ENCODE assay signal across 13 cellular contexts in the genomic region with DNA sequence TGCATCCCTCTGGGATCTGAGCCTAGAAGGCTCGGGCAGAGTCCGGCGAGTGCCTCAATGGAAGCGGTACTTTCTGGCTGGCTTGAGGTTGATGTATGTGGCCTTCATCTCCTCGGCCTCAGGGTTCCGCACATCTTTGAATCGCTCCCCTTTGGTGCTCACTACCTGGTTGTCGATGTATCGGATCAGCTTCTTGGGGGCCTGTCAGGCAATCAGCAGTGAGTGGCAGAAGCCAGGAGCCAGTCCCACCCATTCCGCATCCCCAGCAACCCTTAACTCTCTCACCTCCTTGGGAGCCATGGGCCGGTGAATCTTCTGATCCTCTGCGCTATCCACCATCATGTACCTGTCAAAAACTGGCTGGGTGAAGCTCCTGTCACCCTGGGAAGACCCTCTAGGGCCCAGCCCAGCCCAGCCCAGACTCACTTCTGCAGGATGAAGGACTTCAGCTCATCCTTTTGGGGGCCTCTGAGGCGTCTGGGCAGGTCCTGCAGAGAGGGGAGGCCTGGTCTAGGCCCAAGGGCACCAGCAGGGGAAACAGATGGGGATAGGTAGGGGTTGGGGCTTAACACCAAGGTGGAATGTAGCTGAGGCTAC. TPM values are rescaled to one million over a fixed set of nuclear protein-coding genes. Genes with fewer than 3 reads are reported as not detected.
DNase-seq lines count a peak whose midpoint lies in the region; ATAC-seq, FAIRE-seq and TF ChIP-seq lines count a peak whose summit lies in the region.
"Had no signal": no experiment of that assay in that cellular context is flagged by ENCODE, and none has a peak within 500 bp of the region (broad histone marks: within the 10 kb centered on the region; RNA-seq: fewer than 3 reads in every experiment).

No MANE protein-coding gene starts in this region.

- peaks cover 0 to 4% (median 0%) of the 10 kb centered on the region in 11 donors for H3K9me3 Mint-ChIP-seq in naive thymus-derived CD4-positive, alpha-beta T cell

- peaks cover 50% of the 10 kb centered on the region; the same call in 1 of the 2 replicates for H4K20me1 ChIP-seq in BLaER1
- H4K20me1 ChIP-seq in HCT116 (ENCODE audit: insufficient read depth): no peaks in the 10 kb centered on the region
- H4K20me1 ChIP-seq in K562 (replicated peaks; ENCODE audit: control insufficient read depth, insufficient read depth, low read length): no peaks in the 10 kb centered on the region

- no peaks in the 10 kb centered on the region for H3K9me2 ChIP-seq in HCT116 (ENCODE audit: insufficient read depth)
- H3K9me2 ChIP-seq: SK-N-SH had no signal

- H2AFZ ChIP-seq in HCT116 (ENCODE audit: low read depth, low read length, poor library complexity, severe bottlenecking): no peak overlapping the region
- H2AFZ ChIP-seq in K562 (ENCODE audit: low read depth, low read length): no peak overlapping the region

- WGBS in K562 (ENCODE audit: insufficient coverage, low coverage, missing lambda C conversion rate): 77% methylated on average over 6 of the region's 13 CpGs

- POLR2A ChIA-PET in HCT116 (lab: Charles Lee) (interaction anchor here (0.9 to 4.2 kb wide), 4 partner anchors 8 to 27 kb away, joined by 3 to 47 read pairs (median 12); a partner anchor contains a TSS), K562 (lab: Yijun Ruan, JAX) (interaction anchor here (0.6 to 5.3 kb wide), 7 partner anchors 8 to 56 kb away, joined by 3 to 34 read pairs (median 5); a partner anchor contains a TSS)
- POLR2A ChIA-PET in naive thymus-derived CD4-positive, alpha-beta T cell (lab: Charles Lee): interaction anchor here (0.8 to 6.3 kb wide), 7 partner anchors 10 to 48 kb away, joined by 3 to 133 read pairs (median 53); a partner anchor contains a TSS

- no peaks in the 10 kb centered on the region for H3K9me3 ChIP-seq in BLaER1
- H3K9me3 ChIP-seq in HCT116 (ENCODE audit: control insufficient read depth in 1 of 2, insufficient read depth in 1 of 2, low read depth in 1 of 2, low read length in 2 of 2): no peaks in the 10 kb centered on the region
- H3K9me3 ChIP-seq in K562 (replicated peaks; ENCODE audit: control insufficient read depth, insufficient read depth, low read depth, low read length): no peaks in the 10 kb centered on the region
- no peaks in the 10 kb centered on the region for H3K9me3 ChIP-seq in naive thymus-derived CD4-positive, alpha-beta T cell (ENCODE audit: control insufficient read depth in 2 of 3, low read length in 3 of 3)
- H3K9me3 ChIP-seq: SK-N-SH had no signal

- H3K36me3 Mint-ChIP-seq in naive thymus-derived CD4-positive, alpha-beta T cell: peaks cover 0 to 7% (median 0%) of the 10 kb centered on the region in 5 donors

- in situ Hi-C loops in K562 (cut with MboI): no loop called here

- H3K27ac ChIP-seq in BLaER1: no peak overlapping the region
- H3K27ac ChIP-seq in HCT116 (ENCODE audit: low read depth, low read length): peak overlapping the region; percentile 77
- H3K27ac ChIP-seq in K562 (ENCODE audit: extremely low read depth, low read depth, low read length): peak overlapping the region; percentile 80; the same call in 2 of the 3 replicates
- H3K27ac ChIP-seq in naive thymus-derived CD4-positive, alpha-beta T cell (ENCODE audit: low read depth, low read length): no peak overlapping the region
- H3K27ac ChIP-seq: cardiac muscle cell had no signal

- peaks cover 50% of the 10 kb centered on the region for H3K36me3 ChIP-seq in BLaER1
- H3K36me3 ChIP-seq in HCT116 (ENCODE audit: control insufficient read depth in 1 of 2, insufficient read depth in 2 of 2, low read length in 2 of 2): peaks cover 0 to 11% of the 10 kb centered on the region in 2 experiments; a peak in 1 of 4 replicates
- peaks cover 17% of the 10 kb centered on the region; the same call in 2 of the 3 replicates for H3K36me3 ChIP-seq in K562 (ENCODE audit: control insufficient read depth, insufficient read depth, low read length)
- H3K36me3 ChIP-seq in naive thymus-derived CD4-positive, alpha-beta T cell (ENCODE audit: control insufficient read depth in 2 of 3, insufficient read depth in 3 of 3, low read length in 3 of 3): peaks cover 0 to 24% (median 0%) of the 10 kb centered on the region in 3 experiments

- H3K27me3 Mint-ChIP-seq in naive thymus-derived CD4-positive, alpha-beta T cell: peaks cover 0 to 9% (median 0%) of the 10 kb centered on the region in 5 donors

- TF ChIP-seq POLR2A in HCT116 (IDR thresholded peaks at IDR 0.05; ENCODE audit: borderline replicate concordance, extremely low read depth, insufficient read depth, insufficient read length) (no peak), K562 (conservative IDR thresholded peaks at IDR 0.05) (no peak)

- H3K4me1 ChIP-seq in BLaER1 (peaks cover 33% of the 10 kb centered on the region), HCT116 (ENCODE audit: control insufficient read depth in 1 of 2, insufficient read depth in 2 of 2, low read length in 2 of 2) (peaks cover 15 to 42% of the 10 kb centered on the region in 2 experiments; a peak in 3 of 4 replicates), K562 (replicated peaks in 1 of 2; ENCODE audit: control insufficient read depth in 2 of 2, insufficient read depth in 2 of 2, low read length in 2 of 2) (peaks cover 12 to 50% of the 10 kb centered on the region in 2 experiments; a peak in 4 of 5 replicates)
- peaks cover 26 to 33% of the 10 kb centered on the region in 2 donors for H3K4me1 ChIP-seq in naive thymus-derived CD4-positive, alpha-beta T cell (ENCODE audit: control insufficient read depth in 2 of 2, insufficient read depth in 2 of 2, low read length in 2 of 2)

- ATAC-seq in HCT116: no peak
- no peak for ATAC-seq in K562
- ATAC-seq in naive thymus-derived CD4-positive, alpha-beta T cell: no peak
- ATAC-seq in GM18873 (IDR thresholded peaks at IDR 0.05; ENCODE audit: low FRiP score, unreplicated experiment): no peak
- ATAC-seq in HG03025 (IDR thresholded peaks at IDR 0.05; ENCODE audit: low FRiP score, unreplicated experiment): no peak
- ATAC-seq in HG03565 (IDR thresholded peaks at IDR 0.05; ENCODE audit: unreplicated experiment): no peak

- H3K4me2 ChIP-seq in BLaER1 (peak overlapping the region; percentile 98), HCT116 (ENCODE audit: low read length) (peak overlapping the region; percentile 93), K562 (ENCODE audit: insufficient read depth, low read length) (peak overlapping the region; percentile 74; the same call in 1 of the 2 replicates)

- FAIRE-seq in K562 (lab: Jason Lieb, UNC): no peak

- H3K4me1 Mint-ChIP-seq in naive thymus-derived CD4-positive, alpha-beta T cell: peaks cover 20 to 45% (median 37%) of the 10 kb centered on the region in 7 donors

- TF ChIP-seq CTCF in HCT116 (IDR thresholded peaks at IDR 0.05 in 2 of 3, conservative IDR thresholded peaks at IDR 0.05 in 1 of 3; ENCODE audit: borderline replicate concordance in 1 of 3, insufficient read depth in 1 of 3, low read depth in 2 of 3, low read length in 2 of 3): no peak
- no peak for TF ChIP-seq CTCF in K562 (IDR thresholded peaks at IDR 0.05 in 2 of 3, conservative IDR thresholded peaks at IDR 0.05 in 1 of 3; ENCODE audit: insufficient read depth in 2 of 3, low read depth in 1 of 3, low read length in 3 of 3)

- peak overlapping the region in 2 of 9 donors; percentile 16 to 33 for H3K27ac Mint-ChIP-seq in naive thymus-derived CD4-positive, alpha-beta T cell

- no peak for TF ChIP-seq RAD21 in HCT116 (IDR thresholded peaks at IDR 0.05; ENCODE audit: low read depth)
- no peak for TF ChIP-seq RAD21 in K562 (CRISPR knock-in tag; conservative IDR thresholded peaks at IDR 0.05 in 1 of 2, IDR thresholded peaks at IDR 0.05 in 1 of 2)

- DNase-seq in HCT116 (ENCODE audit: low read depth, low spot score): no peak
- no peak for DNase-seq in K562 (ENCODE audit: extremely low read depth in 1 of 4, low spot score in 3 of 4)
- DNase-seq in naive thymus-derived CD4-positive, alpha-beta T cell: peak in 1 of 9 donors; percentile 3
- DNase-seq in AG20443 (ENCODE audit: low spot score): no peak
- DNase-seq: NCI-H1694 had no signal

- TF ChIP-seq EP300 in K562 (IDR thresholded peaks at IDR 0.05; ENCODE audit: low read length): no peak

- RAD21 ChIA-PET in HCT116 (lab: Charles Lee; ENCODE audit: low non-redundant PET in 1 of 2, low total read pairs in 2 of 2, uncharacterized antibody in 2 of 2, unreplicated experiment in 2 of 2): interaction anchor here (0.7 to 2.2 kb wide), 6 partner anchors 9 to 254 kb away, joined by 3 to 4 read pairs (median 4); a partner anchor contains a TSS

- no TSS peak for BruUV-seq in HCT116 (replicated peaks; lab: Mats Ljungman, UMichigan)
- BruUV-seq in K562 (replicated peaks; lab: Mats Ljungman, UMichigan): TSS peak; percentile 32

- peak overlapping the region; percentile 97 for H3K4me3 ChIP-seq in BLaER1
- H3K4me3 ChIP-seq in HCT116 (replicated peaks in 1 of 2; ENCODE audit: low read depth in 1 of 2, low read length in 2 of 2): peak overlapping the region in 1 of 2 experiments; percentile 87; a peak in 2 of 4 replicates
- no peak overlapping the region for H3K4me3 ChIP-seq in K562
- H3K4me3 ChIP-seq in naive thymus-derived CD4-positive, alpha-beta T cell (ENCODE audit: low read length): no peak overlapping the region
- H3K4me3 ChIP-seq: cardiac muscle cell had no signal

- H3K4me3 Mint-ChIP-seq in naive thymus-derived CD4-positive, alpha-beta T cell: peak overlapping the region in 9 of 10 donors; percentile 23 to 99 (median 73)

- H3K9ac ChIP-seq in BLaER1 (peak overlapping the region; percentile 90), HCT116 (ENCODE audit: low read length) (peak overlapping the region; percentile 87), K562 (ENCODE audit: insufficient read depth in 1 of 2, low read depth in 2 of 2, low read length in 2 of 2) (peak overlapping the region; percentile 65 to 96)
- H3K9ac ChIP-seq: SK-N-SH had no signal

- H3K27me3 ChIP-seq in BLaER1 (peaks cover 14% of the 10 kb centered on the region), HCT116 (ENCODE audit: insufficient read depth, low read length) (no peaks in the 10 kb centered on the region), K562 (ENCODE audit: control insufficient read depth in 2 of 2, insufficient read depth in 2 of 2, low read length in 2 of 2) (no peaks in the 10 kb centered on the region)
- no peaks in the 10 kb centered on the region for H3K27me3 ChIP-seq in naive thymus-derived CD4-positive, alpha-beta T cell (ENCODE audit: control insufficient read depth in 2 of 2, insufficient read depth in 2 of 2, low read length in 2 of 2)
- H3K27me3 ChIP-seq: cardiac muscle cell had no signal

- H3K79me2 ChIP-seq in HCT116 (ENCODE audit: insufficient read depth, low read length) (peaks cover 11% of the 10 kb centered on the region), K562 (ENCODE audit: control insufficient read depth, insufficient read depth, low read length) (peaks cover 25% of the 10 kb centered on the region)

- no peaks in the 10 kb centered on the region for H3K9me1 ChIP-seq in K562 (ENCODE audit: control insufficient read depth, insufficient read depth, low read length)

- intact Hi-C loops in HCT116 (cut with micrococcal nuclease) (loop anchor here (2.0 to 5.0 kb wide), 2 partner anchors 39 to 79 kb away; a partner anchor contains a TSS), K562 (cut with micrococcal nuclease) (loop anchor here (5.0 kb wide), 1 partner anchor 39 kb away; no protein-coding TSS in a partner anchor)
- intact Hi-C loops in naive thymus-derived CD4-positive, alpha-beta T cell (cut with micrococcal nuclease): no loop called here

- CTCF ChIA-PET in HCT116 (lab: Charles Lee): interaction anchor here (0.7 to 4.7 kb wide), 18 partner anchors 8 to 254 kb away, joined by 3 to 98 read pairs (median 8); a partner anchor contains a TSS
- CTCF ChIA-PET in K562 (lab: Yijun Ruan, JAX; ENCODE audit: low intra/inter-chr PET ratio): interaction anchor here (0.6 to 1.1 kb wide), 2 partner anchors 30 to 162 kb away, joined by 3 to 4 read pairs; no protein-coding TSS in a partner anchor
- CTCF ChIA-PET in naive thymus-derived CD4-positive, alpha-beta T cell (lab: Charles Lee): interaction anchor here (0.6 to 5.3 kb wide), 8 partner anchors 8 to 81 kb away, joined by 3 to 40 read pairs (median 4); a partner anchor contains a TSS

RNA-seq across cellular contexts. Expression of a gene that starts 2.8 kb away (rescaled TPM):
- total RNA-seq in HCT116 (2021; ENCODE audit: unreplicated experiment) (21.1 TPM), K562 (2014; rRNA removed) (25.8 and 27.4 TPM in 2 replicates), K562 (2014; rRNA removed; fragmentation: Illumina TruSeq; extraction: Trizol) (0.80 and 1.2 TPM in 2 replicates), K562 (2015; rRNA removed; fragmentation: Illumina TruSeq; extraction: Trizol) (4.1 and 4.5 TPM in 2 replicates), K562 (2021) (19.5 and 25.4 TPM in 2 replicates)
- 15.8 and 19.9 TPM in 2 replicates for polyA plus RNA-seq in HCT116 (2012)
- 2.1 and 10.9 TPM in 2 replicates for total RNA-seq in K562 (2011; cell fraction: chromatin; rRNA removed; ENCODE audit: low replicate concordance)
- 16.8 and 21.0 TPM in 2 replicates for total RNA-seq in K562 (2011; cell fraction: nucleolus; rRNA removed)
- total RNA-seq in K562 (2011; cell fraction: nucleoplasm; rRNA removed): 6.7 and 7.4 TPM in 2 replicates
- polyA plus RNA-seq in K562 (2011; rRNA removed) (3.5 and 5.6 TPM in 2 replicates), K562 (2014; fragmentation: Illumina TruSeq; extraction: Trizol) (1.4 and 3.1 TPM in 2 replicates), K562 (2014; fragmentation: Nextera tagmentation; extraction: Ambion mirVana) (under 1 TPM; 0.08 to 0.31 TPM), K562 (2014; rRNA removed) (24.0 and 25.9 TPM in 2 replicates)
- 10.9 and 32.1 TPM in 2 replicates for polyA plus RNA-seq in K562 (2011; cell fraction: cytosol; rRNA removed)
- 29.9 and 52.2 TPM in 2 replicates for polyA plus RNA-seq in K562 (2011; cell fraction: nucleus; rRNA removed)
- polyA plus RNA-seq in K562 (2012): 9.6 and 16.4 TPM in 2 replicates
- polyA minus RNA-seq in K562 (2011; rRNA and poly(A)+ RNA removed): 0.49 and 0.72 TPM in 2 replicates
- 2.8 and 7.2 TPM in 2 replicates for polyA minus RNA-seq in K562 (2011; cell fraction: cytosol; rRNA and poly(A)+ RNA removed)
- polyA minus RNA-seq in K562 (2011; cell fraction: nucleus; rRNA and poly(A)+ RNA removed): 5.5 and 7.0 TPM in 2 replicates
- total RNA-seq in naive thymus-derived CD4-positive, alpha-beta T cell: 10 to 100 TPM; 10.8 to 21.0 (median 14.1) TPM
- 10 to 100 TPM; 26.7 to 40.4 TPM for polyA plus RNA-seq in naive thymus-derived CD4-positive, alpha-beta T cell

RNA-seq across cellular contexts. Expression of a gene that starts 4.9 kb away (rescaled TPM):
- total RNA-seq in HCT116 (2021; ENCODE audit: unreplicated experiment) (9.7 TPM), K562 (2014; rRNA removed) (0.54 and 1.1 TPM in 2 replicates), K562 (2014; rRNA removed; fragmentation: Illumina TruSeq; extraction: Trizol) (0.10 and 0.11 TPM in 2 replicates), K562 (2015; rRNA removed; fragmentation: Illumina TruSeq; extraction: Trizol) (0.54 and 0.60 TPM in 2 replicates), K562 (2021) (1.5 and 1.7 TPM in 2 replicates)
- 8.5 and 8.7 TPM in 2 replicates for polyA plus RNA-seq in HCT116 (2012)
- 2.6 and 10.1 TPM in 2 replicates for total RNA-seq in K562 (2011; cell fraction: chromatin; rRNA removed; ENCODE audit: low replicate concordance)
- 6.1 and 10.2 TPM in 2 replicates for total RNA-seq in K562 (2011; cell fraction: nucleolus; rRNA removed)
- 3.3 and 4.3 TPM in 2 replicates for total RNA-seq in K562 (2011; cell fraction: nucleoplasm; rRNA removed)
- polyA plus RNA-seq in K562 (2011; rRNA removed) (0.89 and 1.6 TPM in 2 replicates), K562 (2014; fragmentation: Illumina TruSeq; extraction: Trizol) (0.40 and 0.64 TPM in 2 replicates), K562 (2014; fragmentation: Nextera tagmentation; extraction: Ambion mirVana) (not detected), K562 (2014; rRNA removed) (0.89 and 1.5 TPM in 2 replicates)
- 1.2 and 3.0 TPM in 2 replicates for polyA plus RNA-seq in K562 (2011; cell fraction: cytosol; rRNA removed)
- 7.0 and 9.6 TPM in 2 replicates for polyA plus RNA-seq in K562 (2011; cell fraction: nucleus; rRNA removed)
- 3.4 TPM in 2 replicates for polyA plus RNA-seq in K562 (2012)
- polyA minus RNA-seq in K562 (2011; rRNA and poly(A)+ RNA removed): 0.06 and 0.49 TPM in 2 replicates
- polyA minus RNA-seq in K562 (2011; cell fraction: cytosol; rRNA and poly(A)+ RNA removed): 0.76 and 1.8 TPM in 2 replicates
- 2.7 and 3.5 TPM in 2 replicates for polyA minus RNA-seq in K562 (2011; cell fraction: nucleus; rRNA and poly(A)+ RNA removed)
- 10 to 100 TPM in 3 of 5 experiments, 1 to 10 TPM in 2; 3.5 to 16.9 (median 11.2) TPM for total RNA-seq in naive thymus-derived CD4-positive, alpha-beta T cell
- 1 to 10 TPM; 3.9 to 4.5 TPM for polyA plus RNA-seq in naive thymus-derived CD4-positive, alpha-beta T cell
- total RNA-seq: mesenteric fat pad had no signal

RNA-seq across cellular contexts. Expression of a gene that starts 8.9 kb away (rescaled TPM):
- total RNA-seq in HCT116 (2021; ENCODE audit: unreplicated experiment) (96.7 TPM), K562 (2014; rRNA removed) (35.9 and 37.0 TPM in 2 replicates), K562 (2014; rRNA removed; fragmentation: Illumina TruSeq; extraction: Trizol) (13.5 and 17.8 TPM in 2 replicates), K562 (2015; rRNA removed; fragmentation: Illumina TruSeq; extraction: Trizol) (19.9 and 21.0 TPM in 2 replicates), K562 (2021) (36.0 and 40.1 TPM in 2 replicates)
- 77.0 and 106 TPM in 2 replicates for polyA plus RNA-seq in HCT116 (2012)
- 16.7 and 39.3 TPM in 2 replicates for total RNA-seq in K562 (2011; cell fraction: chromatin; rRNA removed; ENCODE audit: low replicate concordance)
- 30.3 and 31.5 TPM in 2 replicates for total RNA-seq in K562 (2011; cell fraction: nucleolus; rRNA removed)
- 14.4 and 24.2 TPM in 2 replicates for total RNA-seq in K562 (2011; cell fraction: nucleoplasm; rRNA removed)
- polyA plus RNA-seq in K562 (2011; rRNA removed) (27.4 and 34.9 TPM in 2 replicates), K562 (2014; fragmentation: Illumina TruSeq; extraction: Trizol) (44.5 and 48.9 TPM in 2 replicates), K562 (2014; fragmentation: Nextera tagmentation; extraction: Ambion mirVana) (10 to 100 TPM in 1 of 2 experiments, 1 to 10 TPM in 1; 8.5 to 17.0 TPM), K562 (2014; rRNA removed) (45.6 and 48.3 TPM in 2 replicates)
- polyA plus RNA-seq in K562 (2011; cell fraction: cytosol; rRNA removed): 53.4 and 65.7 TPM in 2 replicates
- polyA plus RNA-seq in K562 (2011; cell fraction: nucleus; rRNA removed): 66.8 and 81.1 TPM in 2 replicates
- polyA plus RNA-seq in K562 (2012): 33.8 and 48.3 TPM in 2 replicates
- polyA minus RNA-seq in K562 (2011; rRNA and poly(A)+ RNA removed): 9.5 TPM in 2 replicates
- polyA minus RNA-seq in K562 (2011; cell fraction: cytosol; rRNA and poly(A)+ RNA removed): 22.7 and 24.0 TPM in 2 replicates
- polyA minus RNA-seq in K562 (2011; cell fraction: nucleus; rRNA and poly(A)+ RNA removed): 7.7 and 8.6 TPM in 2 replicates
- total RNA-seq in naive thymus-derived CD4-positive, alpha-beta T cell: 10 to 100 TPM; 27.0 to 69.0 (median 31.9) TPM
- 10 to 100 TPM; 60.1 to 67.2 TPM for polyA plus RNA-seq in naive thymus-derived CD4-positive, alpha-beta T cell

RNA-seq across cellular contexts. Expression of a gene that starts 27.9 kb away (rescaled TPM):
- 2.1 TPM for total RNA-seq in HCT116 (2021; ENCODE audit: unreplicated experiment)
- polyA plus RNA-seq in HCT116 (2012): 3.8 TPM in 2 replicates
- 0.48 and 0.93 TPM in 2 replicates for total RNA-seq in K562 (2011; cell fraction: chromatin; rRNA removed; ENCODE audit: low replicate concordance)
- 1.0 and 1.3 TPM in 2 replicates for total RNA-seq in K562 (2011; cell fraction: nucleolus; rRNA removed)
- 1.6 and 1.9 TPM in 2 replicates for total RNA-seq in K562 (2011; cell fraction: nucleoplasm; rRNA removed)
- total RNA-seq in K562 (2014; rRNA removed): 0.41 and 0.90 TPM in 2 replicates
- total RNA-seq in K562 (2014; rRNA removed; fragmentation: Illumina TruSeq; extraction: Trizol): not detected in 2 replicates
- total RNA-seq in K562 (2015; rRNA removed; fragmentation: Illumina TruSeq; extraction: Trizol): 0.26 and 0.29 TPM in 2 replicates
- 0.38 and 0.49 TPM in 2 replicates for total RNA-seq in K562 (2021)
- polyA plus RNA-seq in K562 (2011; rRNA removed): 0.08 and 0.24 TPM in 2 replicates
- polyA plus RNA-seq in K562 (2011; cell fraction: cytosol; rRNA removed): 0.40 and 0.70 TPM in 2 replicates
- 0.63 and 0.87 TPM in 2 replicates for polyA plus RNA-seq in K562 (2011; cell fraction: nucleus; rRNA removed)
- 1.9 and 2.0 TPM in 2 replicates for polyA plus RNA-seq in K562 (2012)
- 0.18 and 0.30 TPM in 2 replicates for polyA plus RNA-seq in K562 (2014; fragmentation: Illumina TruSeq; extraction: Trizol)
- under 1 TPM; 0.03 to 0.14 TPM for polyA plus RNA-seq in K562 (2014; fragmentation: Nextera tagmentation; extraction: Ambion mirVana)
- polyA plus RNA-seq in K562 (2014; rRNA removed): 0.16 and 0.35 TPM in 2 replicates
- polyA minus RNA-seq in K562 (2011; rRNA and poly(A)+ RNA removed): 0.21 and 0.30 TPM in 2 replicates
- polyA minus RNA-seq in K562 (2011; cell fraction: cytosol; rRNA and poly(A)+ RNA removed): not detected in 2 replicates
- polyA minus RNA-seq in K562 (2011; cell fraction: nucleus; rRNA and poly(A)+ RNA removed): 1.2 and 1.5 TPM in 2 replicates
- total RNA-seq in naive thymus-derived CD4-positive, alpha-beta T cell: under 1 TPM in 4 of 5 experiments, not detected in 1; 0.19 to 0.78 (median 0.51) TPM
- under 1 TPM; 0.32 to 0.41 TPM for polyA plus RNA-seq in naive thymus-derived CD4-positive, alpha-beta T cell
- total RNA-seq: cardiac muscle cell had no signal
- polyA plus RNA-seq: BJ had no signal

RNA-seq across cellular contexts. Expression of a gene that starts 28.0 kb away (rescaled TPM):
- total RNA-seq in HCT116 (2021; ENCODE audit: unreplicated experiment): 115 TPM
- polyA plus RNA-seq in HCT116 (2012): 111 and 133 TPM in 2 replicates
- total RNA-seq in K562 (2011; cell fraction: chromatin; rRNA removed; ENCODE audit: low replicate concordance): 20.7 and 56.0 TPM in 2 replicates
- total RNA-seq in K562 (2011; cell fraction: nucleolus; rRNA removed): 26.2 and 30.9 TPM in 2 replicates
- 16.3 and 26.1 TPM in 2 replicates for total RNA-seq in K562 (2011; cell fraction: nucleoplasm; rRNA removed)
- total RNA-seq in K562 (2014; rRNA removed): 14.7 and 19.3 TPM in 2 replicates
- total RNA-seq in K562 (2014; rRNA removed; fragmentation: Illumina TruSeq; extraction: Trizol): 5.7 and 6.0 TPM in 2 replicates
- total RNA-seq in K562 (2015; rRNA removed; fragmentation: Illumina TruSeq; extraction: Trizol): 4.2 and 5.3 TPM in 2 replicates
- total RNA-seq in K562 (2021): 20.3 and 20.6 TPM in 2 replicates
- polyA plus RNA-seq in K562 (2011; rRNA removed): 7.9 and 9.7 TPM in 2 replicates
- 5.8 and 10.1 TPM in 2 replicates for polyA plus RNA-seq in K562 (2011; cell fraction: cytosol; rRNA removed)
- polyA plus RNA-seq in K562 (2011; cell fraction: nucleus; rRNA removed): 29.8 and 52.6 TPM in 2 replicates
- polyA plus RNA-seq in K562 (2012): 13.9 and 31.5 TPM in 2 replicates
- 9.4 and 11.4 TPM in 2 replicates for polyA plus RNA-seq in K562 (2014; fragmentation: Illumina TruSeq; extraction: Trizol)
- polyA plus RNA-seq in K562 (2014; fragmentation: Nextera tagmentation; extraction: Ambion mirVana): under 1 TPM; 0.07 to 0.11 TPM
- 12.2 and 15.3 TPM in 2 replicates for polyA plus RNA-seq in K562 (2014; rRNA removed)
- 4.3 and 4.6 TPM in 2 replicates for polyA minus RNA-seq in K562 (2011; rRNA and poly(A)+ RNA removed)
- 6.4 and 11.0 TPM in 2 replicates for polyA minus RNA-seq in K562 (2011; cell fraction: cytosol; rRNA and poly(A)+ RNA removed)
- 8.2 and 8.8 TPM in 2 replicates for polyA minus RNA-seq in K562 (2011; cell fraction: nucleus; rRNA and poly(A)+ RNA removed)
- 100 to 1,000 TPM; 146 to 271 (median 222) TPM for total RNA-seq in naive thymus-derived CD4-positive, alpha-beta T cell
- polyA plus RNA-seq in naive thymus-derived CD4-positive, alpha-beta T cell: 10 to 100 TPM in 1 of 2 donors, 1 to 10 TPM in 1; 8.7 to 13.1 TPM

Comparison
In these comparisons a context has a peak if more than half of its experiments do, and no peak if none do; other contexts are left out.
1. H3K27ac ChIP-seq: peak in HCT116 (single experiment) and K562 (single experiment); none in BLaER1 (single experiment) and naive thymus-derived CD4-positive, alpha-beta T cell (single experiment).
2. intact Hi-C loops: an anchor here in HCT116 (2.0 to 5.0 kb wide) and K562 (5.0 kb wide); none called in naive thymus-derived CD4-positive, alpha-beta T cell.
3. Peak in every context shown above with its lines, with median percentiles within 50 percentile points of each other: H3K4me2 ChIP-seq and H3K9ac ChIP-seq.